ENCODE assay signal across 19 cellular contexts in the genomic region with DNA sequence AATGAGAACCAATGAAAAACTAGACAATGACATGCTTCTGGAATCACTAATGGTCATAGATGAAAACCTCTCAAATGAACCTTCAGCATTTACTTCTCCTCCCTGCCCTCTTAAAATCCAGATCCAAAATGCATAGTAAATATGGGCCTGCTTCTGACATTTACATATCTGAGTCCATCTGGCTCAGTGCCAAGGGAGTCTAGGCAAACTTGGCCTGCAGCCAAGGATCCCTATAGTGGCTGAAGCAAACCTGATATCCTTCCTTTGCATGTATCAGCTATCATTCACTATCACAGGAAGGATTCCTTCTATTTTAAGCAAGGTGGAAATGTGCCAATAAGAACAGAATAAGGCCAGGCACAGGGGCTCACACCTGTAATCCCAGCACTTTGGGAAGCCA.
DNase-seq lines count a peak whose midpoint lies in the region; ATAC-seq and TF ChIP-seq lines count a peak whose summit lies in the region.
"Had no signal": no experiment of that assay in that cellular context is flagged by ENCODE, and none has a peak within 500 bp of the region (broad histone marks: within the 10 kb centered on the region; RNA-seq: fewer than 3 reads in every experiment).

No MANE protein-coding gene starts in this region.

- H3K79me2 ChIP-seq in GM23338 (replicated peaks; ENCODE audit: insufficient read depth): no peaks in the 10 kb centered on the region

- no peaks in the 10 kb centered on the region for H3F3A ChIP-seq in GM23338 (replicated peaks; ENCODE audit: low read depth)

- ATAC-seq in stimulated activated naive B cell treated with anti-CD40 and anti-IgM and Interleukin-4, amounts not matched to agents 10 μg/mL and 1 μg/mL and 100 μg/mL, for 72 hours (replicated peaks): no peak
- no peak for ATAC-seq in GM23338
- ATAC-seq: heart right ventricle; stimulated activated effector memory CD8-positive, alpha-beta T cell treated with anti-CD3 and anti-CD28 coated beads, Interleukin-12 subunit alpha, Interleukin-12 subunit beta, amount 100 ng/mL, for 72 hours had no signal

- TF ChIP-seq CTCF in GM23338 (conservative IDR thresholded peaks at IDR 0.05; ENCODE audit: low read depth in 2 of 2): no peak

- H3K4me3 ChIP-seq in GM23338: no peak overlapping the region
- H3K4me3 ChIP-seq: BLaER1 treated with 17β-estradiol and CSF1 and Interleukin-3, amounts not matched to agents 10 nM and 100 nM; heart right ventricle had no signal

- H3K27ac ChIP-seq in GM23338 (ENCODE audit: low read depth): no peak overlapping the region
- H3K27ac ChIP-seq: BLaER1 treated with 17β-estradiol and CSF1 and Interleukin-3, amounts not matched to agents 10 nM and 100 nM; epithelial cell of prostate; heart right ventricle; KMS-11 had no signal

- H3K4me3 Mint-ChIP-seq in stimulated activated naive B cell treated with anti-CD40 and anti-IgM and Interleukin-4, amounts not matched to agents 10 μg/mL and 1 μg/mL and 100 μg/mL, for 72 hours: no peak overlapping the region
- H3K4me3 Mint-ChIP-seq in GM23338: no peak overlapping the region
- H3K4me3 Mint-ChIP-seq: activated T-cell treated with anti-CD3 and anti-CD28 coated beads, Interleukin-2, amount 50 U/mL, for 24 hours; stimulated activated effector memory CD8-positive, alpha-beta T cell treated with anti-CD3 and anti-CD28 coated beads, Interleukin-12 subunit alpha, Interleukin-12 subunit beta, amount 100 ng/mL, for 72 hours had no signal

- H3K9me2 ChIP-seq in GM23338 (ENCODE audit: insufficient read depth): no peaks in the 10 kb centered on the region

- H3K27me3 ChIP-seq in GM23338 (ENCODE audit: insufficient read depth): no peaks in the 10 kb centered on the region
- H3K27me3 ChIP-seq: BLaER1 treated with 17β-estradiol and CSF1 and Interleukin-3, amounts not matched to agents 10 nM and 100 nM; heart right ventricle had no signal

- H3K36me3 ChIP-seq in GM23338 (ENCODE audit: insufficient read depth): no peaks in the 10 kb centered on the region
- H3K36me3 ChIP-seq: BLaER1 treated with 17β-estradiol and CSF1 and Interleukin-3, amounts not matched to agents 10 nM and 100 nM had no signal

- H2AFZ ChIP-seq in GM23338: no peak overlapping the region

- H3K36me3 Mint-ChIP-seq in stimulated activated naive B cell treated with anti-CD40 and anti-IgM and Interleukin-4, amounts not matched to agents 10 μg/mL and 1 μg/mL and 100 μg/mL, for 72 hours: peaks cover 62 to 81% of the 10 kb centered on the region in 2 donors
- H3K36me3 Mint-ChIP-seq in GM23338 (ENCODE audit: low read depth): peaks cover 10% of the 10 kb centered on the region; the same call in 2 of the 3 replicates

- H3K27ac Mint-ChIP-seq in stimulated activated naive B cell treated with anti-CD40 and anti-IgM and Interleukin-4, amounts not matched to agents 10 μg/mL and 1 μg/mL and 100 μg/mL, for 72 hours: no peak overlapping the region
- no peak overlapping the region for H3K27ac Mint-ChIP-seq in GM23338
- H3K27ac Mint-ChIP-seq: activated T-cell treated with anti-CD3 and anti-CD28 coated beads, Interleukin-2, amount 50 U/mL, for 24 hours; stimulated activated effector memory CD8-positive, alpha-beta T cell treated with anti-CD3 and anti-CD28 coated beads, Interleukin-12 subunit alpha, Interleukin-12 subunit beta, amount 100 ng/mL, for 72 hours had no signal

- H3K4me1 ChIP-seq in GM23338 (ENCODE audit: insufficient read depth): no peaks in the 10 kb centered on the region

- DNase-seq in DMS153 treated with DMSO at 0.1 percent for 48 hours (lab: John Stamatoyannopoulos, UW; ENCODE audit: unreplicated experiment) (peak; percentile 86), NCI-H1105 treated with DMSO at 0.1 percent for 48 hours (lab: John Stamatoyannopoulos, UW) (peak; percentile 88), NCI-H345 treated with DMSO at 0.1 percent for 48 hours (lab: John Stamatoyannopoulos, UW; ENCODE audit: unreplicated experiment) (peak; percentile 95), dermis blood vessel endothelial cell (peak; percentile 31), pons (ENCODE audit: low spot score) (no peak), GM23338 (ENCODE audit: low spot score) (no peak)
- DNase-seq in activated CD4-positive, alpha-beta T cell treated with anti-CD3 and anti-CD28 coated beads for 48 hours: no peak
- DNase-seq in stimulated activated naive B cell treated with anti-CD40 and anti-IgM and Interleukin-4, amounts not matched to agents 10 μg/mL and 1 μg/mL and 100 μg/mL, for 72 hours: no peak
- DNase-seq: activated CD4-positive, CD25-positive, alpha-beta regulatory T cell treated with anti-CD3 and anti-CD28 coated beads, Interleukin-2, amount 50 U/mL, for 72 hours; activated T-cell treated with anti-CD3 and anti-CD28 coated beads, Interleukin-2, amount 50 U/mL, for 24 hours; H7; heart right ventricle; retina; stimulated activated CD4-positive, alpha-beta T cell treated with anti-CD3 and anti-CD28 coated beads, Interleukin-4, amount 100 ng/mL, for 1 hour; SW 1271 had no signal

- H3K9me3 Mint-ChIP-seq in stimulated activated naive B cell treated with anti-CD40 and anti-IgM and Interleukin-4, amounts not matched to agents 10 μg/mL and 1 μg/mL and 100 μg/mL, for 72 hours: peaks cover 1 to 3% of the 10 kb centered on the region in 2 donors
- H3K9me3 Mint-ChIP-seq in GM23338: no peaks in the 10 kb centered on the region
- H3K9me3 Mint-ChIP-seq: activated T-cell treated with anti-CD3 and anti-CD28 coated beads, Interleukin-2, amount 50 U/mL, for 24 hours; stimulated activated effector memory CD8-positive, alpha-beta T cell treated with anti-CD3 and anti-CD28 coated beads, Interleukin-12 subunit alpha, Interleukin-12 subunit beta, amount 100 ng/mL, for 72 hours had no signal

- H3K27me3 Mint-ChIP-seq in stimulated activated naive B cell treated with anti-CD40 and anti-IgM and Interleukin-4, amounts not matched to agents 10 μg/mL and 1 μg/mL and 100 μg/mL, for 72 hours: no peaks in the 10 kb centered on the region
- peaks cover 2% of the 10 kb centered on the region for H3K27me3 Mint-ChIP-seq in GM23338 (ENCODE audit: insufficient read depth, low read depth, poor library complexity)
- H3K27me3 Mint-ChIP-seq: activated T-cell treated with anti-CD3 and anti-CD28 coated beads, Interleukin-2, amount 50 U/mL, for 24 hours had no signal

- no peaks in the 10 kb centered on the region for H4K20me1 ChIP-seq in GM23338 (replicated peaks; ENCODE audit: insufficient read depth)
- H4K20me1 ChIP-seq: BLaER1 treated with 17β-estradiol and CSF1 and Interleukin-3, amounts not matched to agents 10 nM and 100 nM had no signal

- no peak overlapping the region for H3K4me2 ChIP-seq in GM23338
- H3K4me2 ChIP-seq: BLaER1 treated with 17β-estradiol and CSF1 and Interleukin-3, amounts not matched to agents 10 nM and 100 nM; KMS-11 had no signal

- peaks cover 0 to 2% of the 10 kb centered on the region in 2 donors for H3K4me1 Mint-ChIP-seq in stimulated activated naive B cell treated with anti-CD40 and anti-IgM and Interleukin-4, amounts not matched to agents 10 μg/mL and 1 μg/mL and 100 μg/mL, for 72 hours
- no peaks in the 10 kb centered on the region; the same call in 2 of the 3 replicates for H3K4me1 Mint-ChIP-seq in GM23338
- H3K4me1 Mint-ChIP-seq: stimulated activated effector memory CD8-positive, alpha-beta T cell treated with anti-CD3 and anti-CD28 coated beads, Interleukin-12 subunit alpha, Interleukin-12 subunit beta, amount 100 ng/mL, for 72 hours had no signal

TF ChIP-seq in GM23338, 12 proteins besides CTCF, POLR2A, EP300 and RAD21:
- no peak for TF ChIP-seq ZNF114 (CRISPR knock-in tag; IDR thresholded peaks at IDR 0.05)
- no peak for TF ChIP-seq JUNB (IDR thresholded peaks at IDR 0.05; ENCODE audit: unreplicated experiment)

Comparison
In these comparisons a context has a peak if more than half of its experiments do, and no peak if none do; other contexts are left out.
1. DNase-seq: peak in DMS153 treated with DMSO at 0.1 percent for 48 hours (single experiment), NCI-H1105 treated with DMSO at 0.1 percent for 48 hours (single experiment), NCI-H345 treated with DMSO at 0.1 percent for 48 hours (single experiment) and dermis blood vessel endothelial cell (single experiment); none in pons (single experiment), activated CD4-positive, alpha-beta T cell treated with anti-CD3 and anti-CD28 coated beads for 48 hours (single experiment), stimulated activated naive B cell treated with anti-CD40 and anti-IgM and Interleukin-4, amounts not matched to agents 10 μg/mL and 1 μg/mL and 100 μg/mL, for 72 hours (single experiment) and GM23338 (single experiment).